In genomic region chr16:85612191-85612800, GRCh38 we compare ENCODE assay signal across 1 cellular context.
TF ChIP-seq lines count a peak whose summit lies in the region.

No MANE protein-coding gene starts in this region.

TF ChIP-seq in A549, 52 proteins besides CTCF, POLR2A, EP300 and RAD21 (continued from another document):
- TF ChIP-seq E2F6 (IDR thresholded peaks at IDR 0.05; ENCODE audit: borderline replicate concordance, low read depth) (no peak), FOSL2 (IDR thresholded peaks at IDR 0.05) (no peak), FOSL2 (CRISPR knock-in tag; IDR thresholded peaks at IDR 0.05) (peak; percentile 79), HEYL (CRISPR knock-in tag; IDR thresholded peaks at IDR 0.05) (no peak), FOSB (CRISPR knock-in tag; IDR thresholded peaks at IDR 0.05) (peak; percentile 89; the same call in 1 of the 2 replicates), CHD4 (IDR thresholded peaks at IDR 0.05; ENCODE audit: borderline replicate concordance) (no peak)
